ENCODE assay signal across 11 cellular contexts in the genomic region with DNA sequence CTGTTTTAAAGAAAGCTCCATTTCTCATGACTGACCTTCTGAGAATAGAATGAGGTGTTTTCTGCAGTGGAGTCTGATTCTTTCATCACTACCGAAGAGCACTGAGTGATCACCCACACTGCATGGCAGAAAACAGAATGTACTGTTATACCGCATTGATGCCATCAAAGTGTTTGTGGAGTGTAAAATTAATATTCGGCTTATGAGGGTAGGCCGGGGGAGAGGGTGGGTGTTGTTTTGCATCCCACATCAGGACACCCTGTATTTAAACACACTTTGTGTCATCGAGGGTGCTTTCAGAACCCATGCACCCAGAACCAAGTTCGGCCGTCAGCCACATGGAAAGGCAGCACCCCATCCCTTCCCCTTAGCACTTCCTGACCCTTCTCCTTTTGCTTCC. TPM values are rescaled to one million over a fixed set of nuclear protein-coding genes. Genes with fewer than 3 reads are reported as not detected.
DNase-seq lines count a peak whose midpoint lies in the region; ATAC-seq and TF ChIP-seq lines count a peak whose summit lies in the region.
"Had no signal": no experiment of that assay in that cellular context is flagged by ENCODE, and none has a peak within 500 bp of the region (broad histone marks: within the 10 kb centered on the region; RNA-seq: fewer than 3 reads in every experiment).

No MANE protein-coding gene starts in this region.

- POLR2A ChIA-PET in GM10248 (lab: Yijun Ruan, JAX): no interaction called here

- CTCF ChIA-PET in GM10248 (lab: Yijun Ruan, JAX): interaction anchor here (0.7 to 7.2 kb wide), 22 partner anchors 8 to 471 kb away, joined by 3 to 124 read pairs (median 3); no protein-coding TSS in a partner anchor

- H3K4me1 Mint-ChIP-seq in IgD-negative memory B cell: peaks cover 67 to 80% (median 71%) of the 10 kb centered on the region in 3 donors
- peaks cover 71% of the 10 kb centered on the region for H3K4me1 Mint-ChIP-seq in memory B cell
- peaks cover 30% of the 10 kb centered on the region for H3K4me1 Mint-ChIP-seq in CD14-positive monocyte

- H3K36me3 Mint-ChIP-seq in IgD-negative memory B cell (no peaks in the 10 kb centered on the region), memory B cell (peaks cover 2% of the 10 kb centered on the region), CD14-positive monocyte (no peaks in the 10 kb centered on the region)

- intact Hi-C loops in CD14-positive monocyte (cut with micrococcal nuclease): loop anchor here (5.0 to 10.0 kb wide), 3 partner anchors 41 to 464 kb away; a partner anchor contains a TSS

- H3K9me3 Mint-ChIP-seq in IgD-negative memory B cell: no peaks in the 10 kb centered on the region
- H3K9me3 Mint-ChIP-seq in memory B cell: peaks cover 1% of the 10 kb centered on the region
- H3K9me3 Mint-ChIP-seq in CD14-positive monocyte: no peaks in the 10 kb centered on the region

- DNase-seq in GM10248 (ENCODE audit: extremely low spot score): peak; percentile 31
- DNase-seq in memory B cell (ENCODE audit: low spot score in 2 of 2): no peak
- no peak for DNase-seq in pons (ENCODE audit: low spot score)
- no peak for DNase-seq in CD14-positive monocyte (ENCODE audit: low spot score)
- DNase-seq: DMS153, kidney, NCI-H524 had no signal

- TF ChIP-seq CTCF in GM10248 (IDR thresholded peaks at IDR 0.05; ENCODE audit: control extremely low read depth, extremely low read depth, low read depth, missing control alignments) (no peak), CD14-positive monocyte (IDR thresholded peaks at IDR 0.05) (no peak)

- H3K4me3 Mint-ChIP-seq in IgD-negative memory B cell (peak overlapping the region; percentile 8 to 74 (median 28)), memory B cell (no peak overlapping the region), CD14-positive monocyte (no peak overlapping the region)

- H3K27ac Mint-ChIP-seq in IgD-negative memory B cell (peak overlapping the region; percentile 39 to 92 (median 89)), memory B cell (peak overlapping the region; percentile 94), CD14-positive monocyte (peak overlapping the region in 1 of 7 donors; percentile 46)

- ATAC-seq in GM19397 (IDR thresholded peaks at IDR 0.05; ENCODE audit: unreplicated experiment): peak; percentile 24
- no peak for ATAC-seq in memory B cell (ENCODE audit: low read depth)
- ATAC-seq in HG03045 (IDR thresholded peaks at IDR 0.05; ENCODE audit: unreplicated experiment): no peak
- ATAC-seq in HG03039 (IDR thresholded peaks at IDR 0.05; ENCODE audit: unreplicated experiment): no peak

- H3K27me3 Mint-ChIP-seq in IgD-negative memory B cell (no peaks in the 10 kb centered on the region), memory B cell (no peaks in the 10 kb centered on the region), CD14-positive monocyte (ENCODE audit: low read depth in 3 of 3) (peaks cover 1 to 3% (median 2%) of the 10 kb centered on the region in 3 donors)

RNA-seq across cellular contexts. Expression of a gene that starts 41.3 kb away (rescaled TPM):
- polyA plus RNA-seq in IgD-negative memory B cell: 192 TPM
- 1 to 10 TPM; 1.6 TPM for polyA plus RNA-seq in CD14-positive monocyte

Comparison
In these comparisons a context has a peak if more than half of its experiments do, and no peak if none do; other contexts are left out.
1. H3K4me3 Mint-ChIP-seq: peak in IgD-negative memory B cell (4 of 4); none in memory B cell (single experiment) and CD14-positive monocyte (0 of 2).
2. RNA of a gene that starts 41.3 kb away (polyA plus RNA-seq): 192 TPM in IgD-negative memory B cell (single experiment); 1.6 TPM in CD14-positive monocyte; every median in the first group is over 10 times any median in the second.